Comparison of ENCODE assay signal across 8 cellular contexts in genomic region chr9:85716031-85716877, GRCh38. TPM values are rescaled to one million over a fixed set of nuclear protein-coding genes. Genes with fewer than 3 reads are reported as not detected.
DNase-seq lines count a peak whose midpoint lies in the region; ATAC-seq and TF ChIP-seq lines count a peak whose summit lies in the region.

No MANE protein-coding gene starts in this region.

- H3K27ac ChIP-seq in right atrium auricular region (no peak overlapping the region), smooth muscle cell (ENCODE audit: low read depth) (no peak overlapping the region)

- TF ChIP-seq CTCF in right atrium auricular region (IDR thresholded peaks at IDR 0.05) (peak in 1 of 2 donors; percentile 34), smooth muscle cell (IDR thresholded peaks at IDR 0.05; ENCODE audit: borderline replicate concordance, insufficient read depth, poor library complexity, severe bottlenecking) (no peak)

- H4K20me1 ChIP-seq in smooth muscle cell (ENCODE audit: low read depth), result no peaks in the 10 kb centered on the region

- no peak overlapping the region for H3K9ac ChIP-seq in smooth muscle cell (ENCODE audit: low read depth)

- H3K9me3 ChIP-seq in right atrium auricular region, result no peaks in the 10 kb centered on the region
- H3K9me3 ChIP-seq in smooth muscle cell (replicated peaks; ENCODE audit: low read depth), result no peaks in the 10 kb centered on the region

- H3K4me3 ChIP-seq in right atrium auricular region (no peak overlapping the region), smooth muscle cell (no peak overlapping the region)

- no peaks in the 10 kb centered on the region for H3K4me1 ChIP-seq in right atrium auricular region
- H3K4me1 ChIP-seq in smooth muscle cell (ENCODE audit: low read depth), result no peaks in the 10 kb centered on the region

- H3K27me3 ChIP-seq in right atrium auricular region (no peaks in the 10 kb centered on the region), smooth muscle cell (ENCODE audit: low read depth) (no peaks in the 10 kb centered on the region)

- intact Hi-C loops in Right ventricle myocardium superior (cut with DNase I), result no loop called here

- ATAC-seq in Right ventricle myocardium superior (ENCODE audit: poor library complexity), result peak; percentile 39
- ATAC-seq in HG02884 (IDR thresholded peaks at IDR 0.05; ENCODE audit: unreplicated experiment), result peak; percentile 76

- no peaks in the 10 kb centered on the region for H3F3A ChIP-seq in smooth muscle cell (ENCODE audit: low read depth)

- 84% methylated on average over 5 of the region's 5 CpGs for WGBS in smooth muscle cell (ENCODE audit: low lambda C conversion rate)

- no peak overlapping the region for H3K4me2 ChIP-seq in smooth muscle cell

- no peaks in the 10 kb centered on the region for H3K79me2 ChIP-seq in smooth muscle cell (ENCODE audit: low read depth)

- H3K36me3 ChIP-seq in right atrium auricular region (no peaks in the 10 kb centered on the region), smooth muscle cell (ENCODE audit: low read depth) (no peaks in the 10 kb centered on the region)

- no peak overlapping the region for H2AFZ ChIP-seq in smooth muscle cell (ENCODE audit: low read depth)

- DNase-seq in Right ventricle myocardium superior, result no peak
- DNase-seq in right atrium auricular region (ENCODE audit: low spot score), result no peak
- DNase-seq in SKM-1 (lab: John Stamatoyannopoulos, UW; ENCODE audit: unreplicated experiment), result peak; percentile 7
- peak; percentile 41 for DNase-seq in pons (ENCODE audit: low spot score)
- no peak for DNase-seq in DMS79 treated with DMSO at 0.1 percent for 48 hours (lab: John Stamatoyannopoulos, UW)
- DNase-seq in smooth muscle cell (lab: John Stamatoyannopoulos, UW; ENCODE audit: unreplicated experiment), result no peak
- DNase-seq in activated CD4-positive, alpha-beta T cell treated with anti-CD3 and anti-CD28 coated beads for 4 hours, result no peak

RNA-seq across cellular contexts. Expression of gene AGTPBP1, which starts 25.5 kb away (rescaled TPM):
- 78.3 TPM for total RNA-seq in Right ventricle myocardium superior
- 10 to 100 TPM; 34.1 to 53.2 TPM for total RNA-seq in right atrium auricular region
- 7.0 and 8.2 TPM in 2 replicates for total RNA-seq in smooth muscle cell
- polyA plus RNA-seq in smooth muscle cell, result 1.8 and 4.6 TPM in 2 replicates

Comparison
In these comparisons a context has a peak if more than half of its experiments do, and no peak if none do; other contexts are left out.
1. DNase-seq: peak in SKM-1 (single experiment) and pons (single experiment); none in Right ventricle myocardium superior (single experiment), right atrium auricular region (single experiment), DMS79 treated with DMSO at 0.1 percent for 48 hours (single experiment), smooth muscle cell (single experiment) and activated CD4-positive, alpha-beta T cell treated with anti-CD3 and anti-CD28 coated beads for 4 hours (0 of 2).